20 cellular contexts compared by ENCODE assay signal in the genomic region with DNA sequence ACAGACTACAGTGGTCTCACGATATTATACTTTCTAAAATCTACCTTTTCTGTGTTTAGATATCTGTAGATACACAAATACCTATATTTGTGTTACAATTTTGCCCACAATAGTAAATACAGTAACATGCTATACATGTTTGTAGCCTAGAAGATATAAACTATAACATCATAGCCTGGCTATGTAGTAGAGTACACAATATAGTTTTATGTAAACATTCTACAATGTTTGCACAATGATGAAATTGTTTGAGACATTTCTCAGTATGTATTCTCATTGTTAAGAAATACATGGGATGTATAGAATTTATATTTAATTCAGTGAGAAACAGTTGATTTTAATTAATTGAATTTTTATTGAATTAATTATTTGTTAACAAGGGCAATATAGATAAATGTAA.
DNase-seq lines count a peak whose midpoint lies in the region; ATAC-seq, FAIRE-seq and TF ChIP-seq lines count a peak whose summit lies in the region.
"Had no signal": no experiment of that assay in that cellular context is flagged by ENCODE, and none has a peak within 500 bp of the region (broad histone marks: within the 10 kb centered on the region; RNA-seq: fewer than 3 reads in every experiment).

No MANE protein-coding gene starts in this region.

- no peaks in the 10 kb centered on the region for H3K79me1 ChIP-seq in IMR-90 (ENCODE audit: low read depth in 1 of 2, low read length in 2 of 2)

- no peak overlapping the region for H3K4me3 ChIP-seq in IMR-90 (ENCODE audit: insufficient read depth, low read depth, low read length)
- H3K4me3 ChIP-seq: GM23338 had no signal

- TF ChIP-seq RAD21 in IMR-90 (IDR thresholded peaks at IDR 0.05; ENCODE audit: low read length): no peak

- H4K20me1 ChIP-seq in IMR-90 (ENCODE audit: insufficient read depth, low read length): no peaks in the 10 kb centered on the region

- no peak overlapping the region for H2AK5ac ChIP-seq in IMR-90 (ENCODE audit: low read depth, low read length)

- DNase-seq in DMS53 treated with DMSO at 0.1 percent for 48 hours (lab: John Stamatoyannopoulos, UW; ENCODE audit: unreplicated experiment) (peak; percentile 18), IMR-90 (peak; percentile 9), RCC 7860 (ENCODE audit: low spot score) (no peak)
- DNase-seq: 8988T; C1 segment of cervical spinal cord; Calu3; CD4-positive, alpha-beta memory T cell; COR-L47; DMS79; EL; GF-D8; H9 had no signal

- POLR2A ChIA-PET in IMR-90 (lab: Charles Lee; ENCODE audit: unreplicated experiment): no interaction called here

- H3K56ac ChIP-seq in IMR-90 (ENCODE audit: extremely low read depth, insufficient read depth, low read length): no peak overlapping the region

- no peak overlapping the region for H3K4ac ChIP-seq in IMR-90 (ENCODE audit: low read depth, low read length)

- no peak overlapping the region for H4K8ac ChIP-seq in IMR-90 (ENCODE audit: low read depth in 2 of 2, low read length in 2 of 2)

- H3K9ac ChIP-seq in IMR-90 (ENCODE audit: low read depth, low read length): no peak overlapping the region

- FAIRE-seq in A204.1 (lab: Jason Lieb, UNC): peak; percentile 70
- FAIRE-seq in RCC 7860 (lab: Jason Lieb, UNC): peak; percentile 36
- FAIRE-seq: GM12891, GM18507 had no signal

- H2BK15ac ChIP-seq in IMR-90 (ENCODE audit: low read depth, low read length): no peak overlapping the region

- H2AFZ ChIP-seq in IMR-90 (replicated peaks; ENCODE audit: low read length, poor library complexity): no peak overlapping the region
- H2AFZ ChIP-seq: GM23338 had no signal

- no peak for TF ChIP-seq POLR2A in IMR-90 (IDR thresholded peaks at IDR 0.05; ENCODE audit: low read depth, low read length)

- no peak overlapping the region for H3K18ac ChIP-seq in IMR-90 (ENCODE audit: low read depth, low read length)

- CTCF ChIA-PET in IMR-90 (lab: Yijun Ruan, JAX): no interaction called here

- in situ Hi-C loops in IMR-90 (cut with MboI; ENCODE audit: low sequenced_read_pairs): no loop called here

- no peak overlapping the region for H2BK120ac ChIP-seq in IMR-90 (ENCODE audit: low read depth, low read length)

- no peak overlapping the region for H3K23ac ChIP-seq in IMR-90 (ENCODE audit: low read depth, low read length)

- H3K27ac ChIP-seq in IMR-90 (ENCODE audit: insufficient read depth, low read length): no peak overlapping the region

- H3K36me3 ChIP-seq in IMR-90 (ENCODE audit: control insufficient read depth, insufficient read depth, low read length): no peaks in the 10 kb centered on the region

- no peak overlapping the region for H3K14ac ChIP-seq in IMR-90 (replicated peaks; ENCODE audit: low read depth, low read length)

- no peak overlapping the region for H4K91ac ChIP-seq in IMR-90 (ENCODE audit: insufficient read depth, low read depth, low read length)

- H3K4me2 ChIP-seq in IMR-90 (ENCODE audit: low read depth, low read length): no peak overlapping the region
- H3K4me2 ChIP-seq: GM23338 had no signal

- peak; percentile 17; the same call in 1 of the 2 replicates for ATAC-seq in IMR-90 (ENCODE audit: low read depth)
- no peak for ATAC-seq in HG02610 (IDR thresholded peaks at IDR 0.05; ENCODE audit: unreplicated experiment)
- no peak for ATAC-seq in GM19328 (IDR thresholded peaks at IDR 0.05; ENCODE audit: unreplicated experiment)
- ATAC-seq in GM21390 (IDR thresholded peaks at IDR 0.05; ENCODE audit: unreplicated experiment): no peak
- ATAC-seq: GM23338, HCT116 had no signal

- no peak overlapping the region for H2BK5ac ChIP-seq in IMR-90 (ENCODE audit: low read depth, low read length, poor library complexity, severe bottlenecking)

- H3K9me1 ChIP-seq in IMR-90 (ENCODE audit: insufficient read depth, low read length): no peaks in the 10 kb centered on the region

- no peak for TF ChIP-seq CTCF in IMR-90 (conservative IDR thresholded peaks at IDR 0.05; ENCODE audit: low read depth, low read length)

- intact Hi-C loops in IMR-90 (cut with micrococcal nuclease): no loop called here

- H4K5ac ChIP-seq in IMR-90 (ENCODE audit: low read depth, low read length): no peak overlapping the region

- no CpG with 5 or more reads among the region's 1 CpG for WGBS in IMR-90 (ENCODE audit: extremely low coverage in 2 of 2, insufficient read length in 1 of 2), 2 experiments

- dilution Hi-C loops in IMR-90 (cut with HindIII; ENCODE audit: low sequenced_read_pairs, unreplicated experiment): no loop called here

- H2BK20ac ChIP-seq in IMR-90 (ENCODE audit: low read depth, low read length): no peak overlapping the region

- no peaks in the 10 kb centered on the region for H3K27me3 ChIP-seq in IMR-90 (ENCODE audit: control insufficient read depth, insufficient read depth, low read length)

- no peak overlapping the region for H2AK9ac ChIP-seq in IMR-90 (replicated peaks; ENCODE audit: low read depth, low read length, poor library complexity)

- BruUV-seq in IMR-90 (replicated peaks; lab: Mats Ljungman, UMichigan): no TSS peak

- H3K4me1 ChIP-seq in IMR-90 (ENCODE audit: control insufficient read depth, insufficient read depth, low read length): no peaks in the 10 kb centered on the region

- no peaks in the 10 kb centered on the region for H3K9me3 ChIP-seq in IMR-90 (ENCODE audit: control insufficient read depth, insufficient read depth, low read length)

TF ChIP-seq in IMR-90, 13 proteins besides CTCF, POLR2A, EP300 and RAD21:
- no peak for TF ChIP-seq MAZ (IDR thresholded peaks at IDR 0.05; ENCODE audit: borderline replicate concordance, low read depth, low read length)
